ENCODE assay signal across 10 cellular contexts in the genomic region with DNA sequence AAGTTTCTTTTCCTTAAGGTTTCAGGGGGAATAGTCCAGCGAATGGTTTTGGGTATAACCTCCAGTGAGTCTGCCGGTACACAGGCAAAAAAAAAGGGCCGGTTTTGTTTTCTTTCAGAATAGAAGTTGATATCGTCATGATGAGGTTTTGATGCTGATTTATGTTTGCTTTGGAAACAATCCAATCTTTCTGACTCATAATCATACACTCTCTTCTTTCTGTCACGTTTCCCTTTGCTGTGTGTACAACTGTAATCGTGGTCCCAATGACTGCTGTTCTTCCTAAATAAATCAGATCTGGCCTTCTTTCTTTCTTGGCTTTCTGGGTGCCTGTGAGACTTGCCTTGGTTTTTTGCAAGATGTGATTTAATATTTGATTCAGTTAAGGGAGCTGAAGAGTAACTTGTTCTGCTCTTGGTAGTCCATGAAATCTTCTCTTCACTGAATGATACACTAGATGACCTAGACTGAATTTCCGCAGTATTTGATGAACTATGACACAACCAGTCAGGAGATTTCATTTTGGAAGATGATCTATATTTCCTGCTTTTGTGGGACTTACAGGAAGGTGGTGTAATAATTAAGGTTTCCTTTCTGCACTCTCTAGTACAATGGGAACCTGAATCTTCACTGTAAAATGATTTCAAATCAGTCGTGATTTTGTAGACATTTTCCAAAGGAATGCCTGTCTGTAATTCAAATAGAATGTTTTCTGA. TPM values are rescaled to one million over a fixed set of nuclear protein-coding genes. Genes with fewer than 3 reads are reported as not detected.
DNase-seq lines count a peak whose midpoint lies in the region; ATAC-seq and TF ChIP-seq lines count a peak whose summit lies in the region.
"Had no signal": no experiment of that assay in that cellular context is flagged by ENCODE, and none has a peak within 500 bp of the region (broad histone marks: within the 10 kb centered on the region; RNA-seq: fewer than 3 reads in every experiment).

No MANE protein-coding gene starts in this region.

- no peaks in the 10 kb centered on the region for H3K36me3 ChIP-seq in brain microvascular endothelial cell (replicated peaks)
- H3K36me3 ChIP-seq in CD8-positive, alpha-beta memory T cell (ENCODE audit: insufficient read depth, low read length), result no peaks in the 10 kb centered on the region
- H3K36me3 ChIP-seq in right atrium auricular region, result no peaks in the 10 kb centered on the region
- H3K36me3 ChIP-seq: cardiac muscle cell had no signal

- no peaks in the 10 kb centered on the region for H3K9me3 Mint-ChIP-seq in CD8-positive, alpha-beta memory T cell

- TF ChIP-seq CTCF in brain microvascular endothelial cell (IDR thresholded peaks at IDR 0.05; ENCODE audit: low read depth, low read length, missing control alignments) (no peak), right atrium auricular region (IDR thresholded peaks at IDR 0.05) (no peak)

- no peaks in the 10 kb centered on the region for H3K4me1 ChIP-seq in CD8-positive, alpha-beta memory T cell (ENCODE audit: insufficient read depth, low read length)
- H3K4me1 ChIP-seq in right atrium auricular region, result peaks cover 0 to 5% of the 10 kb centered on the region in 2 donors

- peaks cover 3% of the 10 kb centered on the region for H3K27me3 ChIP-seq in brain microvascular endothelial cell (replicated peaks)
- no peaks in the 10 kb centered on the region for H3K27me3 ChIP-seq in CD8-positive, alpha-beta memory T cell (ENCODE audit: insufficient read depth, low read length, poor library complexity, severe bottlenecking)
- H3K27me3 ChIP-seq in right atrium auricular region, result no peaks in the 10 kb centered on the region

- no peaks in the 10 kb centered on the region for H3K9me3 ChIP-seq in CD8-positive, alpha-beta memory T cell (ENCODE audit: low read length)
- no peaks in the 10 kb centered on the region for H3K9me3 ChIP-seq in right atrium auricular region

- DNase-seq in ELR (ENCODE audit: low read depth), result peak; percentile 72
- DNase-seq in NCI-H1105 treated with DMSO at 0.1 percent for 48 hours (lab: John Stamatoyannopoulos, UW), result peak; percentile 58
- peak; percentile 52 for DNase-seq in brain microvascular endothelial cell
- DNase-seq in lung microvascular endothelial cell (ENCODE audit: low read depth in 2 of 2), result peak; percentile 92 to 95
- DNase-seq in CD8-positive, alpha-beta memory T cell, result no peak
- DNase-seq in nucleus accumbens (lab: John Stamatoyannopoulos, UW), result no peak
- DNase-seq in right atrium auricular region (ENCODE audit: low spot score), result no peak
- DNase-seq: activated CD4-positive, alpha-beta T cell treated with anti-CD3 and anti-CD28 coated beads for 48 hours had no signal

- POLR2A ChIA-PET in CD8-positive, alpha-beta memory T cell (lab: Charles Lee), result no interaction called here

- peak overlapping the region; percentile 2 for H3K27ac ChIP-seq in brain microvascular endothelial cell
- no peak overlapping the region for H3K27ac ChIP-seq in CD8-positive, alpha-beta memory T cell (ENCODE audit: low read depth, low read length)
- no peak overlapping the region for H3K27ac ChIP-seq in right atrium auricular region
- H3K27ac ChIP-seq: cardiac muscle cell had no signal

- H3K27me3 Mint-ChIP-seq in CD8-positive, alpha-beta memory T cell, result peaks cover 3 to 13% of the 10 kb centered on the region in 2 donors

- in situ Hi-C loops in brain microvascular endothelial cell (cut with HindIII; ENCODE audit: low pct_ligation_motif_present, low sequenced_read_pairs), result no loop called here

- H3K4me3 ChIP-seq in brain microvascular endothelial cell (ENCODE audit: low read depth, low read length) (no peak overlapping the region), right atrium auricular region (no peak overlapping the region)
- no peak overlapping the region for H3K4me3 ChIP-seq in CD8-positive, alpha-beta memory T cell (ENCODE audit: low read length)
- H3K4me3 ChIP-seq: cardiac muscle cell had no signal

- no peaks in the 10 kb centered on the region for H3K36me3 Mint-ChIP-seq in CD8-positive, alpha-beta memory T cell

- CTCF ChIA-PET in CD8-positive, alpha-beta memory T cell (lab: Charles Lee), result no interaction called here

- peaks cover 0 to 5% (median 4%) of the 10 kb centered on the region in 3 donors for H3K4me1 Mint-ChIP-seq in CD8-positive, alpha-beta memory T cell

- no peak overlapping the region for H3K4me3 Mint-ChIP-seq in CD8-positive, alpha-beta memory T cell

- peak overlapping the region in 1 of 8 donors; percentile 9 for H3K27ac Mint-ChIP-seq in CD8-positive, alpha-beta memory T cell

- ATAC-seq in GM18909 (IDR thresholded peaks at IDR 0.05; ENCODE audit: poor library complexity, unreplicated experiment), result no peak

RNA-seq across cellular contexts. Expression of gene METTL21C, which starts 34.9 kb away (rescaled TPM):
- total RNA-seq in lung microvascular endothelial cell, result not detected in 2 replicates
- not detected for total RNA-seq in CD8-positive, alpha-beta memory T cell
- polyA plus RNA-seq in CD8-positive, alpha-beta memory T cell, result not detected
- not detected for total RNA-seq in right atrium auricular region
- total RNA-seq: cardiac muscle cell had no signal
- polyA plus RNA-seq: cardiac muscle cell had no signal

RNA-seq across cellular contexts. Expression of gene TEX30, which starts 43.9 kb away (rescaled TPM):
- total RNA-seq in lung microvascular endothelial cell (19.6 and 30.8 TPM in 2 replicates), right atrium auricular region (1 to 10 TPM; 8.4 to 8.9 TPM)
- total RNA-seq in CD8-positive, alpha-beta memory T cell, result 10 to 100 TPM; 58.5 to 64.3 TPM
- polyA plus RNA-seq in CD8-positive, alpha-beta memory T cell, result 22.0 TPM

Comparison
In these comparisons a context has a peak if more than half of its experiments do, and no peak if none do; other contexts are left out.
1. DNase-seq: peak in ELR (single experiment), NCI-H1105 treated with DMSO at 0.1 percent for 48 hours (single experiment), brain microvascular endothelial cell (single experiment) and lung microvascular endothelial cell (2 of 2); none in CD8-positive, alpha-beta memory T cell (0 of 5), nucleus accumbens (0 of 56) and right atrium auricular region (single experiment).